Comparison of ENCODE assay signal across 1 cellular context in genomic region chr20:51373713-51374481, GRCh38.
TF ChIP-seq lines count a peak whose summit lies in the region.

No MANE protein-coding gene starts in this region.

TF ChIP-seq in HepG2, 621 proteins besides CTCF, POLR2A, EP300 and RAD21 (continued from another document):
- TF ChIP-seq, protein P1, sequence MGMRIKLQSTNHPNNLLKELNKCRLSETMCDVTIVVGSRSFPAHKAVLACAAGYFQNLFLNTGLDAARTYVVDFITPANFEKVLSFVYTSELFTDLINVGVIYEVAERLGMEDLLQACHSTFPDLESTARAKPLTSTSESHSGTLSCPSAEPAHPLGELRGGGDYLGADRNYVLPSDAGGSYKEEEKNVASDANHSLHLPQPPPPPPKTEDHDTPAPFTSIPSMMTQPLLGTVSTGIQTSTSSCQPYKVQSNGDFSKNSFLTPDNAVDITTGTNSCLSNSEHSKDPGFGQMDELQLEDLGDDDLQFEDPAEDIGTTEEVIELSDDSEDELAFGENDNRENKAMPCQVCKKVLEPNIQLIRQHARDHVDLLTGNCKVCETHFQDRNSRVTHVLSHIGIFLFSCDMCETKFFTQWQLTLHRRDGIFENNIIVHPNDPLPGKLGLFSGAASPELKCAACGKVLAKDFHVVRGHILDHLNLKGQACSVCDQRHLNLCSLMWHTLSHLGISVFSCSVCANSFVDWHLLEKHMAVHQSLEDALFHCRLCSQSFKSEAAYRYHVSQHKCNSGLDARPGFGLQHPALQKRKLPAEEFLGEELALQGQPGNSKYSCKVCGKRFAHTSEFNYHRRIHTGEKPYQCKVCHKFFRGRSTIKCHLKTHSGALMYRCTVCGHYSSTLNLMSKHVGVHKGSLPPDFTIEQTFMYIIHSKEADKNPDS (CRISPR knock-in tag; IDR thresholded peaks at IDR 0.05) = no peak
- TF ChIP-seq ZNF562 (CRISPR knock-in tag; IDR thresholded peaks at IDR 0.05; ENCODE audit: borderline replicate concordance) (no peak), ZNF33A (CRISPR knock-in tag; IDR thresholded peaks at IDR 0.05; ENCODE audit: borderline replicate concordance) (no peak), MXI1 (IDR thresholded peaks at IDR 0.05; ENCODE audit: borderline replicate concordance, low read depth, low read length) (no peak), SSRP1 (CRISPR knock-in tag; IDR thresholded peaks at IDR 0.05) (no peak), ZNF772 (CRISPR knock-in tag; IDR thresholded peaks at IDR 0.05) (no peak), EHMT2 (IDR thresholded peaks at IDR 0.05; ENCODE audit: borderline replicate concordance, low read depth, low read length) (no peak)
